10 cellular contexts compared by ENCODE assay signal in the genomic region with DNA sequence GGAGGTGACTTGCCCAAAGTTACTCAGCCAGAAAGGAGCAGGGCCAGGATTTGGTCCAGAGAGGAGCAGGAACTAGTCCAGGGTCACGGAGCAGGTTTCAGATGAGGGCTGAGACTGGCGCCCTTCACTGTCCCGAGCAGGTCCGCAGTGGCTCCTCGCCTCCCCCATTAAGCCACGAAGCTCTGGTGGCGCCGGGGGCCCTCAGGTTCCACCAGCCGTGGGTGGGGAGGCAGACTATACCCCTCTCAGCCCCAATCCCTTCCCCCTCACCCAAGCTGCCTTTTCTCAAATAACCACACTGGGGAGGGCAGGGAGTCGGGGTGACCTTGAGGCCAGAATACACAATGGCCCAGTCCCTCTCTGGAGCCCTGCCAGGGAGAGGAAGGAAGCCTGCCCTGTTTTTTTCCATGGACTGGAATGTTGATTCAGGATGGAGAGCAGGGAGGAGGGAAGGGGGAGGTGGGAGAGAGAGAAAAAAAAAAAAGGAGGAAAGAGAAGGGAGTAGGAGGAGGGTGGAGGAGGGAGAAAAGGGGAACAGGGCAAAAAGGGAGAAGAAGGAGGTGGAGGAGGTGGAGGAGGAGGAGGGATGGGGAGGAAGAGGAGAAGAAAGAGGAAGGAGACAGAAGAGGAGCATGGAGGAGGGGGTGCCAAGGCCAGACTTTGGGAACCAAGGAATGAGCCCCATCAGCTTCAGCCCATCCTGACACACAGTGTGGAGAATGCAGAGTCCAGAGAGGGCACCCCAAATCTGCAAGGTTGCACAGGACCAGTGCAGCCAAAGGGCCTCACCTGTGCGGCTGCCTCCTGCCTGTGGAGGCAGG. TPM values are rescaled to one million over a fixed set of nuclear protein-coding genes. Genes with fewer than 3 reads are reported as not detected.
DNase-seq lines count a peak whose midpoint lies in the region; ATAC-seq and TF ChIP-seq lines count a peak whose summit lies in the region.
"Had no signal": no experiment of that assay in that cellular context is flagged by ENCODE, and none has a peak within 500 bp of the region (broad histone marks: within the 10 kb centered on the region; RNA-seq: fewer than 3 reads in every experiment).

No MANE protein-coding gene starts in this region.

- peaks cover 21 to 66% (median 48%) of the 10 kb centered on the region in 6 donors for H3K4me1 ChIP-seq in spleen
- peaks cover 18% of the 10 kb centered on the region for H3K4me1 ChIP-seq in CD8-positive, alpha-beta T cell (ENCODE audit: insufficient read depth, low read length)

- H3K27ac ChIP-seq in spleen, result peak overlapping the region in 7 of 8 donors; percentile 78 to 90 (median 85)
- H3K27ac ChIP-seq in CD8-positive, alpha-beta T cell (ENCODE audit: low read depth, low read length), result no peak overlapping the region

- no peak for ATAC-seq in CD8-positive, alpha-beta T cell
- ATAC-seq in GM19035 (IDR thresholded peaks at IDR 0.05; ENCODE audit: unreplicated experiment) (no peak), HG02759 (IDR thresholded peaks at IDR 0.05; ENCODE audit: unreplicated experiment) (no peak)
- ATAC-seq in naive thymus-derived CD8-positive, alpha-beta T cell, result no peak

- no peak for TF ChIP-seq POLR2A in spleen (IDR thresholded peaks at IDR 0.05)

- peak; percentile 94 for DNase-seq in HT-29 (ENCODE audit: low spot score)
- DNase-seq in astrocyte of the spinal cord (ENCODE audit: low read depth, low spot score), result peak; percentile 35
- DNase-seq in inferior parietal cortex (ENCODE audit: extremely low spot score), result peak; percentile 13
- DNase-seq in spleen, result no peak
- DNase-seq in CD8-positive, alpha-beta T cell, result no peak
- no peak for DNase-seq in naive thymus-derived CD8-positive, alpha-beta T cell

- in situ Hi-C loops in astrocyte of the spinal cord (cut with HindIII; ENCODE audit: low sequenced_read_pairs), result no loop called here

- CTCF ChIA-PET in CD8-positive, alpha-beta T cell (lab: Charles Lee), result interaction anchor here (0.6 to 19.6 kb wide), 4 partner anchors 30 to 149 kb away, joined by 3 to 638 read pairs (median 5); partner anchors contain the start of gene CBLC

- H3K27ac Mint-ChIP-seq in CD8-positive, alpha-beta T cell, result no peak overlapping the region
- no peak overlapping the region for H3K27ac Mint-ChIP-seq in naive thymus-derived CD8-positive, alpha-beta T cell

- POLR2A ChIA-PET in CD8-positive, alpha-beta T cell (lab: Charles Lee), result no interaction called here
- POLR2A ChIA-PET in naive thymus-derived CD8-positive, alpha-beta T cell (lab: Charles Lee), result interaction anchor here (0.7 kb wide), 1 partner anchor 23 kb away, joined by 3 read pairs; no protein-coding TSS in a partner anchor

- no peak for TF ChIP-seq CTCF in astrocyte of the spinal cord (IDR thresholded peaks at IDR 0.05; ENCODE audit: low read depth, low read length)
- TF ChIP-seq CTCF in spleen (IDR thresholded peaks at IDR 0.05 in 8 of 11, conservative IDR thresholded peaks at IDR 0.05 in 3 of 11), result peak in 1 of 11 experiments; percentile 22
- TF ChIP-seq CTCF in CD8-positive, alpha-beta T cell (IDR thresholded peaks at IDR 0.05), result no peak

- intact Hi-C loops in spleen (cut with DNase I; ENCODE audit: low total_unique reads), result no loop called here
- intact Hi-C loops in CD8-positive, alpha-beta T cell (cut with DNase I, micrococcal nuclease), result no loop called here

- H3K4me1 Mint-ChIP-seq in CD8-positive, alpha-beta T cell (ENCODE audit: low read depth), result peaks cover 6% of the 10 kb centered on the region
- peaks cover 8 to 18% (median 16%) of the 10 kb centered on the region in 4 donors for H3K4me1 Mint-ChIP-seq in naive thymus-derived CD8-positive, alpha-beta T cell

- whole genome bisulfite sequencing in spleen, 5 donors, result 35 to 59% (median 43%) methylated on average over 11 of the region's 11 CpGs

- H3K4me3 ChIP-seq in astrocyte of the spinal cord (ENCODE audit: low read depth, low read length) (no peak overlapping the region), spleen (peak overlapping the region in 7 of 8 donors; percentile 2 to 54 (median 13))
- no peak overlapping the region for H3K4me3 ChIP-seq in CD8-positive, alpha-beta T cell (ENCODE audit: low read depth, low read length)

- no peaks in the 10 kb centered on the region for H3K27me3 Mint-ChIP-seq in CD8-positive, alpha-beta T cell (ENCODE audit: low read depth)
- H3K27me3 Mint-ChIP-seq in naive thymus-derived CD8-positive, alpha-beta T cell, result no peaks in the 10 kb centered on the region

- H3K36me3 Mint-ChIP-seq in CD8-positive, alpha-beta T cell, result no peaks in the 10 kb centered on the region
- H3K36me3 Mint-ChIP-seq in naive thymus-derived CD8-positive, alpha-beta T cell, result peaks cover 0 to 15% (median 0%) of the 10 kb centered on the region in 3 donors

- no peaks in the 10 kb centered on the region for H3K27me3 ChIP-seq in spleen (replicated peaks in 1 of 7)
- no peaks in the 10 kb centered on the region for H3K27me3 ChIP-seq in CD8-positive, alpha-beta T cell (ENCODE audit: insufficient read depth, low read length)

- no peak overlapping the region for H3K4me3 Mint-ChIP-seq in CD8-positive, alpha-beta T cell
- H3K4me3 Mint-ChIP-seq in naive thymus-derived CD8-positive, alpha-beta T cell, result no peak overlapping the region

- H3K9me3 ChIP-seq in spleen, result peaks cover 0 to 18% (median 16%) of the 10 kb centered on the region in 8 donors
- no peaks in the 10 kb centered on the region for H3K9me3 ChIP-seq in CD8-positive, alpha-beta T cell (ENCODE audit: low read length)

- peaks cover 13% of the 10 kb centered on the region for H3K9me3 Mint-ChIP-seq in CD8-positive, alpha-beta T cell
- H3K9me3 Mint-ChIP-seq in naive thymus-derived CD8-positive, alpha-beta T cell, result peaks cover 0 to 18% (median 11%) of the 10 kb centered on the region in 9 donors

- peaks cover 0 to 5% (median 0%) of the 10 kb centered on the region in 6 donors for H3K36me3 ChIP-seq in spleen
- H3K36me3 ChIP-seq in CD8-positive, alpha-beta T cell (ENCODE audit: insufficient read depth, low read length), result no peaks in the 10 kb centered on the region

RNA-seq across cellular contexts. Expression of gene CEACAM16, which starts 19.7 kb away (rescaled TPM):
- total RNA-seq in HT-29 (2014; rRNA removed; shearing (Covaris generic)), result not detected in 2 replicates
- not detected for total RNA-seq in spleen
- not detected for polyA plus RNA-seq in spleen
- total RNA-seq in CD8-positive, alpha-beta T cell, result not detected
- not detected for total RNA-seq in naive thymus-derived CD8-positive, alpha-beta T cell
- not detected for polyA plus RNA-seq in naive thymus-derived CD8-positive, alpha-beta T cell
- total RNA-seq: bronchial epithelial cell, subcutaneous adipose tissue had no signal

RNA-seq across cellular contexts. Expression of gene BCL3, which starts 29.9 kb away (rescaled TPM):
- total RNA-seq in HT-29 (2014; rRNA removed; shearing (Covaris generic)), result 39.1 and 50.6 TPM in 2 replicates
- 100 to 1,000 TPM in 4 of 7 donors, 10 to 100 TPM in 3; 64.3 to 229 (median 145) TPM for total RNA-seq in spleen
- 10 to 100 TPM; 26.5 to 56.7 (median 37.7) TPM for polyA plus RNA-seq in spleen
- total RNA-seq in CD8-positive, alpha-beta T cell, result 100 to 1,000 TPM; 107 to 116 TPM
- total RNA-seq in naive thymus-derived CD8-positive, alpha-beta T cell, result 1 to 10 TPM; 5.9 to 7.7 TPM
- polyA plus RNA-seq in naive thymus-derived CD8-positive, alpha-beta T cell, result 1 to 10 TPM; 3.2 to 6.2 (median 3.5) TPM

RNA-seq across cellular contexts. Expression of gene CEACAM19, which starts 47.4 kb away (rescaled TPM):
- total RNA-seq in HT-29 (2014; rRNA removed; shearing (Covaris generic)), result 1.0 and 2.2 TPM in 2 replicates
- 1 to 10 TPM; 2.3 to 6.8 (median 4.3) TPM for total RNA-seq in spleen
- 1 to 10 TPM; 1.0 to 3.9 (median 3.5) TPM for polyA plus RNA-seq in spleen
- under 1 TPM; 0.25 to 0.81 TPM for total RNA-seq in CD8-positive, alpha-beta T cell
- 1 to 10 TPM; 1.9 to 3.6 TPM for total RNA-seq in naive thymus-derived CD8-positive, alpha-beta T cell
- polyA plus RNA-seq in naive thymus-derived CD8-positive, alpha-beta T cell, result under 1 TPM in 1 of 3 donors, not detected in 2; 0.14 TPM

RNA-seq across cellular contexts. Expression of gene CBLC, which starts 59.0 kb away (rescaled TPM):
- 79.7 and 93.2 TPM in 2 replicates for total RNA-seq in HT-29 (2014; rRNA removed; shearing (Covaris generic))
- total RNA-seq in spleen, result not detected
- polyA plus RNA-seq in spleen, result not detected
- not detected for total RNA-seq in CD8-positive, alpha-beta T cell
- not detected for total RNA-seq in naive thymus-derived CD8-positive, alpha-beta T cell
- under 1 TPM in 1 of 3 donors, not detected in 2; 0.14 TPM for polyA plus RNA-seq in naive thymus-derived CD8-positive, alpha-beta T cell
- total RNA-seq: subcutaneous adipose tissue had no signal

Comparison
In these comparisons a context has a peak if more than half of its experiments do, and no peak if none do; other contexts are left out.
1. DNase-seq: peak in HT-29 (single experiment), astrocyte of the spinal cord (single experiment) and inferior parietal cortex (single experiment); none in spleen (single experiment), CD8-positive, alpha-beta T cell (0 of 7) and naive thymus-derived CD8-positive, alpha-beta T cell (0 of 10).
2. H3K4me3 ChIP-seq: peak in spleen (7 of 8); none in astrocyte of the spinal cord (single experiment) and CD8-positive, alpha-beta T cell (single experiment).